21 cellular contexts compared by ENCODE assay signal in genomic region chr4:104616401-104616820, GRCh38.
DNase-seq lines count a peak whose midpoint lies in the region.
"Had no signal": no experiment of that assay in that cellular context is flagged by ENCODE, and none has a peak within 500 bp of the region (broad histone marks: within the 10 kb centered on the region; RNA-seq: fewer than 3 reads in every experiment).

No MANE protein-coding gene starts in this region.

- DNase-seq in NCI-H1105 treated with DMSO at 0.1 percent for 48 hours (lab: John Stamatoyannopoulos, UW) (peak; percentile 7), NCI-H1105 (lab: John Stamatoyannopoulos, UW) (no peak), globus pallidus (ENCODE audit: low spot score) (peak; percentile 33), left kidney (ENCODE audit: low read depth, low spot score) (peak; percentile 44), HK-2 (ENCODE audit: unreplicated experiment) (no peak), NCI-H146 treated with DMSO at 0.1 percent for 48 hours (lab: John Stamatoyannopoulos, UW; ENCODE audit: unreplicated experiment) (no peak), NCI-H748 (lab: John Stamatoyannopoulos, UW; ENCODE audit: unreplicated experiment) (no peak)
- DNase-seq: activated CD8-positive, alpha-beta T cell treated with anti-CD3 and anti-CD28 coated beads for 36 hours; activated T-cell treated with anti-CD3 and anti-CD28 coated beads, Interleukin-2, amount 50 U/mL, for 4 hours; Kasumi-1; left colon; NCI-H1436; NCI-H446; stimulated activated CD4-positive, alpha-beta T cell treated with anti-CD3 and anti-CD28 coated beads, Interleukin-15, amount 100 ng/mL, for 24 hours; stimulated activated naive CD4-positive, alpha-beta T cell; T-helper 17 cell; upper lobe of left lung had no signal

- peak overlapping the region in 1 of 2 donors; percentile 43 for H3K9ac ChIP-seq in stomach smooth muscle (ENCODE audit: low read length in 2 of 2)
- H3K9ac ChIP-seq: BLaER1 had no signal

- peak overlapping the region; percentile 42 for H3K27ac ChIP-seq in stomach smooth muscle (ENCODE audit: low read length)
- H3K27ac ChIP-seq: 22Rv1, BLaER1, upper lobe of left lung had no signal

- no peaks in the 10 kb centered on the region for H3K27me3 ChIP-seq in stomach smooth muscle (ENCODE audit: control insufficient read depth in 1 of 2, insufficient read depth in 2 of 2, low read length in 2 of 2)
- H3K27me3 ChIP-seq: BLaER1, upper lobe of left lung had no signal

- peaks cover 9% of the 10 kb centered on the region for H3K4me1 ChIP-seq in stomach smooth muscle (ENCODE audit: control insufficient read depth, insufficient read depth, low read length)
- H3K4me1 ChIP-seq: BLaER1, HAP-1, upper lobe of left lung had no signal

- peaks cover 0 to 2% of the 10 kb centered on the region in 2 donors for H3K9me3 ChIP-seq in stomach smooth muscle (ENCODE audit: control insufficient read depth in 2 of 2, low read length in 2 of 2)
- H3K9me3 ChIP-seq: BLaER1, HAP-1, upper lobe of left lung had no signal

- no peaks in the 10 kb centered on the region for H3K36me3 ChIP-seq in stomach smooth muscle (ENCODE audit: control insufficient read depth in 2 of 2, insufficient read depth in 2 of 2, low read length in 2 of 2)
- H3K36me3 ChIP-seq: BLaER1, HAP-1, upper lobe of left lung had no signal

- peak overlapping the region; percentile 61 to 65 for H3K4me3 ChIP-seq in stomach smooth muscle (ENCODE audit: low read length in 2 of 2)
- H3K4me3 ChIP-seq: BLaER1, HAP-1, upper lobe of left lung had no signal

Comparison
In these comparisons a context has a peak if more than half of its experiments do, and no peak if none do; other contexts are left out.
1. DNase-seq: peak in NCI-H1105 treated with DMSO at 0.1 percent for 48 hours (single experiment), globus pallidus (single experiment) and left kidney (single experiment); none in NCI-H1105 (single experiment), HK-2 (single experiment), NCI-H146 treated with DMSO at 0.1 percent for 48 hours (single experiment) and NCI-H748 (single experiment).